9 cellular contexts compared by ENCODE assay signal in genomic region chrX:71998836-71999509, GRCh38.
DNase-seq lines count a peak whose midpoint lies in the region; ATAC-seq, FAIRE-seq and TF ChIP-seq lines count a peak whose summit lies in the region.
"Had no signal": no experiment of that assay in that cellular context is flagged by ENCODE, and none has a peak within 500 bp of the region (broad histone marks: within the 10 kb centered on the region; RNA-seq: fewer than 3 reads in every experiment).

No MANE protein-coding gene starts in this region.

- H3K27me3 ChIP-seq in OCI-LY3 (ENCODE audit: low read depth, low read length) = no peaks in the 10 kb centered on the region
- H3K27me3 ChIP-seq in astrocyte (ENCODE audit: insufficient read depth, low read length) = no peaks in the 10 kb centered on the region

- H3K4me2 ChIP-seq in OCI-LY3 (ENCODE audit: low read length) = no peak overlapping the region
- no peak overlapping the region for H3K4me2 ChIP-seq in astrocyte (ENCODE audit: low read length)

- ATAC-seq in GM19463 (IDR thresholded peaks at IDR 0.05; ENCODE audit: unreplicated experiment) = peak; percentile 57
- peak; percentile 69 for ATAC-seq in stimulated activated naive CD8-positive, alpha-beta T cell treated with anti-CD3 and anti-CD28 coated beads, Interleukin-15, amount 100 ng/mL, for 72 hours
- ATAC-seq in GM19351 (IDR thresholded peaks at IDR 0.05; ENCODE audit: unreplicated experiment) = no peak

- no peaks in the 10 kb centered on the region for H3K79me2 ChIP-seq in OCI-LY3 (ENCODE audit: low read length)
- H3K79me2 ChIP-seq in astrocyte (ENCODE audit: insufficient read depth, low read length) = no peaks in the 10 kb centered on the region

- intact Hi-C loops in kidney (cut with DNase I) = no loop called here

- no peaks in the 10 kb centered on the region for H3K36me3 ChIP-seq in OCI-LY3 (replicated peaks; ENCODE audit: low read depth, low read length)
- no peaks in the 10 kb centered on the region for H3K36me3 ChIP-seq in astrocyte (ENCODE audit: insufficient read depth, low read length)
- H3K36me3 ChIP-seq in kidney (ENCODE audit: control insufficient read depth in 1 of 2, insufficient read depth in 2 of 2, low read length in 2 of 2) = no peaks in the 10 kb centered on the region

- H3K9ac ChIP-seq in OCI-LY3 (ENCODE audit: low read length) (no peak overlapping the region), astrocyte (ENCODE audit: low read length) (no peak overlapping the region), kidney (ENCODE audit: low read length in 2 of 2) (no peak overlapping the region)

- H3K27ac Mint-ChIP-seq in astrocyte (ENCODE audit: unreplicated experiment) = no peak overlapping the region
- H3K27ac Mint-ChIP-seq in stimulated activated naive CD8-positive, alpha-beta T cell treated with anti-CD3 and anti-CD28 coated beads, Interleukin-15, amount 100 ng/mL, for 72 hours = no peak overlapping the region

- H3K4me1 Mint-ChIP-seq in astrocyte (ENCODE audit: low read depth, unreplicated experiment) = peaks cover 56% of the 10 kb centered on the region
- no peaks in the 10 kb centered on the region for H3K4me1 Mint-ChIP-seq in stimulated activated naive CD8-positive, alpha-beta T cell treated with anti-CD3 and anti-CD28 coated beads, Interleukin-15, amount 100 ng/mL, for 72 hours

- H3K4me3 ChIP-seq in OCI-LY3 (ENCODE audit: low read length) = no peak overlapping the region
- no peak overlapping the region for H3K4me3 ChIP-seq in astrocyte (ENCODE audit: insufficient read depth, low read depth, low read length)
- no peak overlapping the region for H3K4me3 ChIP-seq in kidney (ENCODE audit: low read length in 2 of 2)

- no peaks in the 10 kb centered on the region for H3K27me3 Mint-ChIP-seq in astrocyte (ENCODE audit: low read depth, unreplicated experiment)
- no peaks in the 10 kb centered on the region for H3K27me3 Mint-ChIP-seq in stimulated activated naive CD8-positive, alpha-beta T cell treated with anti-CD3 and anti-CD28 coated beads, Interleukin-15, amount 100 ng/mL, for 72 hours

- no peaks in the 10 kb centered on the region for H3K9me3 ChIP-seq in OCI-LY3 (ENCODE audit: insufficient read depth, low read length)
- no peaks in the 10 kb centered on the region for H3K9me3 ChIP-seq in astrocyte (ENCODE audit: insufficient read depth, low read depth, low read length)
- H3K9me3 ChIP-seq in kidney (ENCODE audit: control insufficient read depth in 1 of 2, low read length in 2 of 2) = no peaks in the 10 kb centered on the region

- H3K4me1 ChIP-seq in OCI-LY3 (ENCODE audit: low read length) (0 out of 2 replicates have a peak, but pooled peaks cover 2% of the 10 kb centered on the region), astrocyte (ENCODE audit: insufficient read depth, low read length) (peaks cover 17% of the 10 kb centered on the region), kidney (ENCODE audit: control insufficient read depth in 1 of 2, insufficient read depth in 1 of 2, low read depth in 1 of 2, low read length in 2 of 2) (no peaks in the 10 kb centered on the region)

- H3K4me3 Mint-ChIP-seq in astrocyte (ENCODE audit: unreplicated experiment) = no peak overlapping the region
- H3K4me3 Mint-ChIP-seq in stimulated activated naive CD8-positive, alpha-beta T cell treated with anti-CD3 and anti-CD28 coated beads, Interleukin-15, amount 100 ng/mL, for 72 hours = no peak overlapping the region

- peak; percentile 16 for DNase-seq in Caki2 (ENCODE audit: low read depth)
- no peak for DNase-seq in astrocyte (ENCODE audit: low read depth)
- DNase-seq in kidney = no peak
- peak; percentile 12 to 19 for DNase-seq in stimulated activated naive CD8-positive, alpha-beta T cell treated with anti-CD3 and anti-CD28 coated beads, Interleukin-15, amount 100 ng/mL, for 72 hours
- no peak for DNase-seq in occipital lobe (lab: John Stamatoyannopoulos, UW)
- DNase-seq: left cardiac atrium had no signal

- TF ChIP-seq CTCF in OCI-LY3 (IDR thresholded peaks at IDR 0.05; ENCODE audit: low read depth, low read length) (peak; percentile 72), astrocyte (IDR thresholded peaks at IDR 0.05; ENCODE audit: insufficient read depth, low read depth, low read length) (peak; percentile 62), kidney (IDR thresholded peaks at IDR 0.05; ENCODE audit: borderline replicate concordance, extremely low read depth, insufficient read depth) (peak; percentile 43)

- FAIRE-seq in astrocyte (lab: Jason Lieb, UNC) (peak; percentile 88), kidney (lab: Jason Lieb, UNC) (peak; percentile 94)

- H4K20me1 ChIP-seq in OCI-LY3 (ENCODE audit: insufficient read depth, low read length) = no peaks in the 10 kb centered on the region
- no peaks in the 10 kb centered on the region for H4K20me1 ChIP-seq in astrocyte (ENCODE audit: insufficient read depth, low read length)

- H3K27ac ChIP-seq in OCI-LY3 (ENCODE audit: low read length) (no peak overlapping the region), astrocyte (ENCODE audit: low read depth, low read length) (no peak overlapping the region), kidney (ENCODE audit: low read depth in 2 of 2, low read length in 2 of 2) (no peak overlapping the region)

- H3K9me3 Mint-ChIP-seq in astrocyte (ENCODE audit: unreplicated experiment) = no peaks in the 10 kb centered on the region
- no peaks in the 10 kb centered on the region for H3K9me3 Mint-ChIP-seq in stimulated activated naive CD8-positive, alpha-beta T cell treated with anti-CD3 and anti-CD28 coated beads, Interleukin-15, amount 100 ng/mL, for 72 hours

- in situ Hi-C loops in Caki2 (cut with HindIII; ENCODE audit: low pct_unique_long_range_greater_than_20kb, low sequenced_read_pairs) = no loop called here

- peaks cover 1% of the 10 kb centered on the region for H3K36me3 Mint-ChIP-seq in astrocyte (ENCODE audit: low read depth, unreplicated experiment)

- no peak overlapping the region for H2AFZ ChIP-seq in OCI-LY3 (ENCODE audit: low read depth, low read length)
- no peak overlapping the region for H2AFZ ChIP-seq in astrocyte (ENCODE audit: low read depth, low read length)

Comparison
In these comparisons a context has a peak if more than half of its experiments do, and no peak if none do; other contexts are left out.
1. DNase-seq: peak in Caki2 (single experiment) and stimulated activated naive CD8-positive, alpha-beta T cell treated with anti-CD3 and anti-CD28 coated beads, Interleukin-15, amount 100 ng/mL, for 72 hours (2 of 2); none in astrocyte (single experiment), kidney (single experiment) and occipital lobe (single experiment).
2. Peak in every context shown above with its lines, with median percentiles within 50 percentile points of each other: CTCF ChIP-seq.